In genomic region chr5:84373506-84373905, GRCh38 we compare ENCODE assay signal across 3 cellular contexts.
TF ChIP-seq lines count a peak whose summit lies in the region.

No MANE protein-coding gene starts in this region.

TF ChIP-seq in SK-N-SH, 30 proteins besides CTCF, POLR2A, EP300 and RAD21 (continued from another document):
- TF ChIP-seq NFIC (IDR thresholded peaks at IDR 0.05; ENCODE audit: borderline replicate concordance) (no peak), RXRA (IDR thresholded peaks at IDR 0.05; ENCODE audit: borderline replicate concordance, low read depth) (no peak), POLR2AphosphoS5 (IDR thresholded peaks at IDR 0.05; ENCODE audit: low read depth, low read length) (no peak), JUND (IDR thresholded peaks at IDR 0.05) (no peak), MEF2A (IDR thresholded peaks at IDR 0.05; ENCODE audit: borderline replicate concordance, low read depth) (no peak), RFX5 (IDR thresholded peaks at IDR 0.05; ENCODE audit: low read length) (no peak), GABPA (IDR thresholded peaks at IDR 0.05; ENCODE audit: low read depth) (no peak), TEAD4 (IDR thresholded peaks at IDR 0.05; ENCODE audit: borderline replicate concordance, insufficient read depth) (no peak), EZH2phosphoT487 (IDR thresholded peaks at IDR 0.05; ENCODE audit: borderline replicate concordance, low read depth) (no peak)
- TF ChIP-seq, protein P1, sequence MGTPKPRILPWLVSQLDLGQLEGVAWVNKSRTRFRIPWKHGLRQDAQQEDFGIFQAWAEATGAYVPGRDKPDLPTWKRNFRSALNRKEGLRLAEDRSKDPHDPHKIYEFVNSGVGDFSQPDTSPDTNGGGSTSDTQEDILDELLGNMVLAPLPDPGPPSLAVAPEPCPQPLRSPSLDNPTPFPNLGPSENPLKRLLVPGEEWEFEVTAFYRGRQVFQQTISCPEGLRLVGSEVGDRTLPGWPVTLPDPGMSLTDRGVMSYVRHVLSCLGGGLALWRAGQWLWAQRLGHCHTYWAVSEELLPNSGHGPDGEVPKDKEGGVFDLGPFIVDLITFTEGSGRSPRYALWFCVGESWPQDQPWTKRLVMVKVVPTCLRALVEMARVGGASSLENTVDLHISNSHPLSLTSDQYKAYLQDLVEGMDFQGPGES (IDR thresholded peaks at IDR 0.05; ENCODE audit: low read depth, low read length) = no peak
TF ChIP-seq in SK-N-SH: peak in this region for 0.

TF ChIP-seq in SK-N-SH treated with all-trans-retinoic acid at 6 μM for 48 hours, 23 proteins besides CTCF, POLR2A, EP300 and RAD21 (continued from another document):
- TF ChIP-seq PATZ1 (CRISPR knock-in tag; IDR thresholded peaks at IDR 0.05; ENCODE audit: borderline replicate concordance) (no peak), OSR1 (CRISPR knock-in tag; IDR thresholded peaks at IDR 0.05) (no peak), SNAI2 (CRISPR knock-in tag; IDR thresholded peaks at IDR 0.05) (no peak), ESRRG (CRISPR knock-in tag; IDR thresholded peaks at IDR 0.05) (no peak), POU6F1 (CRISPR knock-in tag; IDR thresholded peaks at IDR 0.05; ENCODE audit: borderline replicate concordance, low read depth) (no peak), PPARA (CRISPR knock-in tag; IDR thresholded peaks at IDR 0.05; ENCODE audit: borderline replicate concordance) (no peak), CREB5 (CRISPR knock-in tag; IDR thresholded peaks at IDR 0.05; ENCODE audit: low read depth) (no peak), TSHZ2 (CRISPR knock-in tag; IDR thresholded peaks at IDR 0.05) (no peak), ZNF565 (CRISPR knock-in tag; conservative IDR thresholded peaks at IDR 0.05; ENCODE audit: low read depth) (no peak), ZC3H10 (CRISPR knock-in tag; IDR thresholded peaks at IDR 0.05) (no peak), TCF4 (CRISPR knock-in tag; IDR thresholded peaks at IDR 0.05; ENCODE audit: borderline replicate concordance) (no peak), CSDC2 (CRISPR knock-in tag; IDR thresholded peaks at IDR 0.05) (no peak), ISL1 (CRISPR knock-in tag; IDR thresholded peaks at IDR 0.05) (no peak), ARNTL (CRISPR knock-in tag; IDR thresholded peaks at IDR 0.05; ENCODE audit: borderline replicate concordance, low read depth) (no peak), ZNF8 (CRISPR knock-in tag; IDR thresholded peaks at IDR 0.05) (no peak), ZFP3 (CRISPR knock-in tag; IDR thresholded peaks at IDR 0.05) (no peak), ZFP30 (CRISPR knock-in tag; IDR thresholded peaks at IDR 0.05) (no peak)

TF ChIP-seq in GM23338, 12 proteins besides CTCF, POLR2A, EP300 and RAD21 (continued from another document):
- TF ChIP-seq, protein P2, sequence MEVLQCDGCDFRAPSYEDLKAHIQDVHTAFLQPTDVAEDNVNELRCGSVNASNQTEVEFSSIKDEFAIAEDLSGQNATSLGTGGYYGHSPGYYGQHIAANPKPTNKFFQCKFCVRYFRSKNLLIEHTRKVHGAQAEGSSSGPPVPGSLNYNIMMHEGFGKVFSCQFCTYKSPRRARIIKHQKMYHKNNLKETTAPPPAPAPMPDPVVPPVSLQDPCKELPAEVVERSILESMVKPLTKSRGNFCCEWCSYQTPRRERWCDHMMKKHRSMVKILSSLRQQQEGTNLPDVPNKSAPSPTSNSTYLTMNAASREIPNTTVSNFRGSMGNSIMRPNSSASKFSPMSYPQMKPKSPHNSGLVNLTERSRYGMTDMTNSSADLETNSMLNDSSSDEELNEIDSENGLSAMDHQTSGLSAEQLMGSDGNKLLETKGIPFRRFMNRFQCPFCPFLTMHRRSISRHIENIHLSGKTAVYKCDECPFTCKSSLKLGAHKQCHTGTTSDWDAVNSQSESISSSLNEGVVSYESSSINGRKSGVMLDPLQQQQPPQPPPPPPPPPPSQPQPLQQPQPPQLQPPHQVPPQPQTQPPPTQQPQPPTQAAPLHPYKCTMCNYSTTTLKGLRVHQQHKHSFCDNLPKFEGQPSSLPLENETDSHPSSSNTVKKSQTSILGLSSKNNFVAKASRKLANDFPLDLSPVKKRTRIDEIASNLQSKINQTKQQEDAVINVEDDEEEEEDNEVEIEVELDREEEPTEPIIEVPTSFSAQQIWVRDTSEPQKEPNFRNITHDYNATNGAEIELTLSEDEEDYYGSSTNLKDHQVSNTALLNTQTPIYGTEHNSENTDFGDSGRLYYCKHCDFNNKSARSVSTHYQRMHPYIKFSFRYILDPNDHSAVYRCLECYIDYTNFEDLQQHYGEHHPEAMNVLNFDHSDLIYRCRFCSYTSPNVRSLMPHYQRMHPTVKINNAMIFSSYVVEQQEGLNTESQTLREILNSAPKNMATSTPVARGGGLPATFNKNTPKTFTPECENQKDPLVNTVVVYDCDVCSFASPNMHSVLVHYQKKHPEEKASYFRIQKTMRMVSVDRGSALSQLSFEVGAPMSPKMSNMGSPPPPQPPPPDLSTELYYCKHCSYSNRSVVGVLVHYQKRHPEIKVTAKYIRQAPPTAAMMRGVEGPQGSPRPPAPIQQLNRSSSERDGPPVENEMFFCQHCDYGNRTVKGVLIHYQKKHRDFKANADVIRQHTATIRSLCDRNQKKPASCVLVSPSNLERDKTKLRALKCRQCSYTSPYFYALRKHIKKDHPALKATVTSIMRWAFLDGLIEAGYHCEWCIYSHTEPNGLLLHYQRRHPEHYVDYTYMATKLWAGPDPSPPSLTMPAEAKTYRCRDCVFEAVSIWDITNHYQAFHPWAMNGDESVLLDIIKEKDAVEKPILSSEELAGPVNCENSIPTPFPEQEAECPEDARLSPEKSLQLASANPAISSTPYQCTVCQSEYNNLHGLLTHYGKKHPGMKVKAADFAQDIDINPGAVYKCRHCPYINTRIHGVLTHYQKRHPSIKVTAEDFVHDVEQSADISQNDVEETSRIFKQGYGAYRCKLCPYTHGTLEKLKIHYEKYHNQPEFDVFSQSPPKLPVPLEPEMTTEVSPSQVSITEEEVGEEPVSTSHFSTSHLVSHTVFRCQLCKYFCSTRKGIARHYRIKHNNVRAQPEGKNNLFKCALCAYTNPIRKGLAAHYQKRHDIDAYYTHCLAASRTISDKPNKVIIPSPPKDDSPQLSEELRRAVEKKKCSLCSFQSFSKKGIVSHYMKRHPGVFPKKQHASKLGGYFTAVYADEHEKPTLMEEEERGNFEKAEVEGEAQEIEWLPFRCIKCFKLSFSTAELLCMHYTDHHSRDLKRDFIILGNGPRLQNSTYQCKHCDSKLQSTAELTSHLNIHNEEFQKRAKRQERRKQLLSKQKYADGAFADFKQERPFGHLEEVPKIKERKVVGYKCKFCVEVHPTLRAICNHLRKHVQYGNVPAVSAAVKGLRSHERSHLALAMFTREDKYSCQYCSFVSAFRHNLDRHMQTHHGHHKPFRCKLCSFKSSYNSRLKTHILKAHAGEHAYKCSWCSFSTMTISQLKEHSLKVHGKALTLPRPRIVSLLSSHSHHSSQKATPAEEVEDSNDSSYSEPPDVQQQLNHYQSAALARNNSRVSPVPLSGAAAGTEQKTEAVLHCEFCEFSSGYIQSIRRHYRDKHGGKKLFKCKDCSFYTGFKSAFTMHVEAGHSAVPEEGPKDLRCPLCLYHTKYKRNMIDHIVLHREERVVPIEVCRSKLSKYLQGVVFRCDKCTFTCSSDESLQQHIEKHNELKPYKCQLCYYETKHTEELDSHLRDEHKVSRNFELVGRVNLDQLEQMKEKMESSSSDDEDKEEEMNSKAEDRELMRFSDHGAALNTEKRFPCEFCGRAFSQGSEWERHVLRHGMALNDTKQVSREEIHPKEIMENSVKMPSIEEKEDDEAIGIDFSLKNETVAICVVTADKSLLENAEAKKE (CRISPR knock-in tag; IDR thresholded peaks at IDR 0.05) = no peak
- TF ChIP-seq POLR2AphosphoS5 (IDR thresholded peaks at IDR 0.05; ENCODE audit: low read depth) (no peak), ZNF331 (CRISPR knock-in tag; IDR thresholded peaks at IDR 0.05; ENCODE audit: low read depth) (no peak)
- TF ChIP-seq, protein P3, sequence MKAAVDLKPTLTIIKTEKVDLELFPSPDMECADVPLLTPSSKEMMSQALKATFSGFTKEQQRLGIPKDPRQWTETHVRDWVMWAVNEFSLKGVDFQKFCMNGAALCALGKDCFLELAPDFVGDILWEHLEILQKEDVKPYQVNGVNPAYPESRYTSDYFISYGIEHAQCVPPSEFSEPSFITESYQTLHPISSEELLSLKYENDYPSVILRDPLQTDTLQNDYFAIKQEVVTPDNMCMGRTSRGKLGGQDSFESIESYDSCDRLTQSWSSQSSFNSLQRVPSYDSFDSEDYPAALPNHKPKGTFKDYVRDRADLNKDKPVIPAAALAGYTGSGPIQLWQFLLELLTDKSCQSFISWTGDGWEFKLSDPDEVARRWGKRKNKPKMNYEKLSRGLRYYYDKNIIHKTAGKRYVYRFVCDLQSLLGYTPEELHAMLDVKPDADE (IDR thresholded peaks at IDR 0.05) = no peak
